20 cellular contexts compared by ENCODE assay signal in genomic region chr13:44693156-44693826, GRCh38.
DNase-seq lines count a peak whose midpoint lies in the region; ATAC-seq and TF ChIP-seq lines count a peak whose summit lies in the region.
"Had no signal": no experiment of that assay in that cellular context is flagged by ENCODE, and none has a peak within 500 bp of the region (broad histone marks: within the 10 kb centered on the region; RNA-seq: fewer than 3 reads in every experiment).

No MANE protein-coding gene starts in this region.

- peak overlapping the region in 11 of 12 donors; percentile 30 to 73 (median 61) for H3K27ac ChIP-seq in heart left ventricle
- no peak overlapping the region for H3K27ac ChIP-seq in right cardiac atrium (ENCODE audit: low read length)
- no peak overlapping the region for H3K27ac ChIP-seq in liver (ENCODE audit: low read depth in 1 of 2, low read length in 2 of 2)
- no peak overlapping the region for H3K27ac ChIP-seq in right lobe of liver
- H3K27ac ChIP-seq in neuronal stem cell (replicated peaks; ENCODE audit: low read length): no peak overlapping the region
- H3K27ac ChIP-seq: A549; BLaER1 treated with 17β-estradiol and CSF1 and Interleukin-3, amounts not matched to agents 10 nM and 100 nM; GM23248 had no signal

- H3K18ac ChIP-seq in neuronal stem cell (ENCODE audit: low read length): peak overlapping the region; percentile 15

- H2AFZ ChIP-seq in neuronal stem cell (ENCODE audit: low read length): peak overlapping the region; percentile 71
- H2AFZ ChIP-seq: GM23248 had no signal

- no peak overlapping the region for H4K91ac ChIP-seq in neuronal stem cell (ENCODE audit: low read depth, low read length, poor library complexity)

- no peak for TF ChIP-seq RAD21 in liver (IDR thresholded peaks at IDR 0.05)

- TF ChIP-seq CTCF in heart left ventricle (IDR thresholded peaks at IDR 0.05) (no peak), liver (IDR thresholded peaks at IDR 0.05; ENCODE audit: low read depth, low read length, missing input control) (no peak), right lobe of liver (IDR thresholded peaks at IDR 0.05) (no peak)

- H3K4me1 ChIP-seq in heart left ventricle (peaks cover 0 to 35% (median 12%) of the 10 kb centered on the region in 12 donors), right cardiac atrium (ENCODE audit: control insufficient read depth, insufficient read depth, low read length) (no peaks in the 10 kb centered on the region), liver (ENCODE audit: control insufficient read depth in 4 of 4, insufficient read depth in 4 of 4, low read length in 3 of 4) (no peaks in the 10 kb centered on the region), right lobe of liver (no peaks in the 10 kb centered on the region), neuronal stem cell (ENCODE audit: control insufficient read depth in 2 of 2, insufficient read depth in 1 of 2, low read depth in 1 of 2, low read length in 2 of 2) (peaks cover 3 to 4% of the 10 kb centered on the region in 2 donors)
- H3K4me1 ChIP-seq: A549; BE2C; BLaER1 treated with 17β-estradiol and CSF1 and Interleukin-3, amounts not matched to agents 10 nM and 100 nM had no signal

- H3K14ac ChIP-seq in neuronal stem cell (ENCODE audit: low read length): no peak overlapping the region

- TF ChIP-seq POLR2A in heart left ventricle (IDR thresholded peaks at IDR 0.05) (no peak), right lobe of liver (IDR thresholded peaks at IDR 0.05) (no peak)

- H2BK120ac ChIP-seq in neuronal stem cell (ENCODE audit: low read depth, low read length): no peak overlapping the region

- no peak overlapping the region for H3K4me2 ChIP-seq in neuronal stem cell (ENCODE audit: insufficient read depth, low read length, poor library complexity, severe bottlenecking)
- H3K4me2 ChIP-seq: A549; BLaER1 treated with 17β-estradiol and CSF1 and Interleukin-3, amounts not matched to agents 10 nM and 100 nM had no signal

- WGBS in heart left ventricle, 4 donors: 68 to 80% (median 72%) methylated on average over 8 of the region's 8 CpGs
- WGBS in right cardiac atrium: 73% methylated on average over 8 of the region's 8 CpGs
- 81% methylated on average over 8 of the region's 8 CpGs for WGBS in liver
- 39% methylated on average over 5 of the region's 8 CpGs for WGBS in right lobe of liver (ENCODE audit: insufficient coverage, low coverage, low lambda C conversion rate, missing lambda C conversion rate)
- no CpG with 5 or more reads among the region's 8 CpGs for WGBS in neuronal stem cell (ENCODE audit: extremely low coverage in 2 of 2, insufficient read length in 2 of 2, insufficient replicate concordance in 1 of 2), 2 donors

- no peak overlapping the region for H4K8ac ChIP-seq in neuronal stem cell (ENCODE audit: low read depth, low read length)

- H3K79me1 ChIP-seq in neuronal stem cell (ENCODE audit: low read depth, low read length): no peaks in the 10 kb centered on the region

- H3K9ac ChIP-seq in liver (ENCODE audit: low read depth in 1 of 2, low read length in 2 of 2): no peak overlapping the region
- H3K9ac ChIP-seq in neuronal stem cell (ENCODE audit: low read depth, low read length, poor library complexity): no peak overlapping the region
- H3K9ac ChIP-seq: BLaER1 treated with 17β-estradiol and CSF1 and Interleukin-3, amounts not matched to agents 10 nM and 100 nM; GM23248 had no signal

- no peaks in the 10 kb centered on the region for H3K36me3 ChIP-seq in heart left ventricle
- no peaks in the 10 kb centered on the region for H3K36me3 ChIP-seq in liver (ENCODE audit: control insufficient read depth in 4 of 4, insufficient read depth in 3 of 4, low read depth in 1 of 4, low read length in 3 of 4)
- no peaks in the 10 kb centered on the region for H3K36me3 ChIP-seq in right lobe of liver
- H3K36me3 ChIP-seq in neuronal stem cell (replicated peaks in 1 of 2; ENCODE audit: control insufficient read depth in 2 of 2, insufficient read depth in 2 of 2, low read length in 2 of 2): no peaks in the 10 kb centered on the region
- H3K36me3 ChIP-seq: BE2C; BLaER1 treated with 17β-estradiol and CSF1 and Interleukin-3, amounts not matched to agents 10 nM and 100 nM had no signal

- H3K9me3 ChIP-seq in heart left ventricle: no peaks in the 10 kb centered on the region
- H3K9me3 ChIP-seq in right cardiac atrium (ENCODE audit: control insufficient read depth, low read length): no peaks in the 10 kb centered on the region
- H3K9me3 ChIP-seq in liver (ENCODE audit: control insufficient read depth in 4 of 4, low read length in 3 of 4): no peaks in the 10 kb centered on the region
- H3K9me3 ChIP-seq in right lobe of liver: no peaks in the 10 kb centered on the region
- no peaks in the 10 kb centered on the region for H3K9me3 ChIP-seq in neuronal stem cell (replicated peaks in 1 of 2; ENCODE audit: control insufficient read depth in 2 of 2, insufficient read depth in 1 of 2, low read depth in 1 of 2, low read length in 2 of 2)
- H3K9me3 ChIP-seq: A549, BE2C had no signal

- ATAC-seq in heart left ventricle: peak; percentile 13 to 74 (median 54)
- no peak for ATAC-seq in right cardiac atrium
- no peak for ATAC-seq in right lobe of liver
- ATAC-seq in left ventricle myocardium superior: peak; percentile 56
- ATAC-seq in GM18511 (IDR thresholded peaks at IDR 0.05; ENCODE audit: unreplicated experiment): no peak
- ATAC-seq: GM12878 had no signal

- H2BK5ac ChIP-seq in neuronal stem cell (ENCODE audit: low read length): no peak overlapping the region

- H3K27me3 ChIP-seq in heart left ventricle (no peaks in the 10 kb centered on the region), right cardiac atrium (ENCODE audit: control insufficient read depth, insufficient read depth) (no peaks in the 10 kb centered on the region), liver (ENCODE audit: control insufficient read depth in 4 of 4, insufficient read depth in 4 of 4, low read length in 3 of 4) (peaks cover 0 to 2% (median 0%) of the 10 kb centered on the region in 4 donors), right lobe of liver (no peaks in the 10 kb centered on the region), neuronal stem cell (ENCODE audit: control insufficient read depth in 3 of 3, insufficient read depth in 3 of 3, low read depth in 1 of 3, low read length in 3 of 3) (peaks cover 0 to 1% (median 0%) of the 10 kb centered on the region in 3 experiments)
- H3K27me3 ChIP-seq: BE2C; BLaER1 treated with 17β-estradiol and CSF1 and Interleukin-3, amounts not matched to agents 10 nM and 100 nM had no signal

- H2AK5ac ChIP-seq in neuronal stem cell (ENCODE audit: low read depth, low read length): no peak overlapping the region

- no peak overlapping the region for H2BK15ac ChIP-seq in neuronal stem cell (ENCODE audit: low read length)

- H3K23ac ChIP-seq in neuronal stem cell (ENCODE audit: low read depth, low read length, poor library complexity): no peak overlapping the region

- DNase-seq in heart left ventricle: peak in 4 of 5 donors; percentile 33 to 44 (median 38)
- DNase-seq in right cardiac atrium: no peak
- DNase-seq in right lobe of liver: no peak
- DNase-seq in left ventricle myocardium superior: no peak
- no peak for DNase-seq in neuronal stem cell (ENCODE audit: low spot score)
- DNase-seq in GM19238 (ENCODE audit: insufficient read length, low spot score): no peak
- DNase-seq: 8988T; AML-193; BE2C; CD4-positive, alpha-beta T cell; CD8-positive, alpha-beta memory T cell; DMS79; GDM1; GM23248; H9 had no signal

- H3K4ac ChIP-seq in neuronal stem cell (ENCODE audit: low read length): no peak overlapping the region

- intact Hi-C loops in heart left ventricle (cut with DNase I) (loop anchor here in 1 of 10 donors (5.0 kb wide), 1 partner anchor 116 kb away; the partner anchor contains the start of gene TSC22D1), right cardiac atrium (cut with DNase I) (no loop called here), right lobe of liver (cut with DNase I) (no loop called here), left ventricle myocardium superior (cut with micrococcal nuclease) (no loop called here)

- no peak overlapping the region for H3K4me3 ChIP-seq in heart left ventricle
- no peak overlapping the region for H3K4me3 ChIP-seq in right cardiac atrium (ENCODE audit: low read length)
- H3K4me3 ChIP-seq in liver (ENCODE audit: low read depth in 1 of 3, low read length in 3 of 3): no peak overlapping the region
- H3K4me3 ChIP-seq in right lobe of liver: no peak overlapping the region
- H3K4me3 ChIP-seq in neuronal stem cell (ENCODE audit: low read length in 2 of 2): no peak overlapping the region
- H3K4me3 ChIP-seq: A549; BLaER1 treated with 17β-estradiol and CSF1 and Interleukin-3, amounts not matched to agents 10 nM and 100 nM; GM12878; GM23248 had no signal

- no peak overlapping the region for H2BK12ac ChIP-seq in neuronal stem cell (ENCODE audit: low read length)

TF ChIP-seq in liver, 16 proteins besides CTCF, POLR2A, EP300 and RAD21:
- TF ChIP-seq FOXA2 (IDR thresholded peaks at IDR 0.05): no peak
- TF ChIP-seq YY1 (IDR thresholded peaks at IDR 0.05): peak; percentile 35

Comparison
In these comparisons a context has a peak if more than half of its experiments do, and no peak if none do; other contexts are left out.
1. ATAC-seq: peak in heart left ventricle (4 of 4) and left ventricle myocardium superior (single experiment); none in right cardiac atrium (0 of 2), right lobe of liver (0 of 4) and GM18511 (single experiment).
2. DNase-seq: peak in heart left ventricle (4 of 5); none in right cardiac atrium (0 of 3), right lobe of liver (0 of 3), left ventricle myocardium superior (single experiment), neuronal stem cell (single experiment) and GM19238 (single experiment).
3. H3K27ac ChIP-seq: peak in heart left ventricle (11 of 12); none in right cardiac atrium (single experiment), liver (0 of 2), right lobe of liver (0 of 3) and neuronal stem cell (single experiment).